Comparison of ENCODE assay signal across 18 cellular contexts in genomic region chr7:66415659-66416265, GRCh38.
"Had no signal": no experiment of that assay in that cellular context is flagged by ENCODE, and none has a peak within 500 bp of the region (broad histone marks: within the 10 kb centered on the region; RNA-seq: fewer than 3 reads in every experiment).

No MANE protein-coding gene starts in this region.

- H3K9ac ChIP-seq: neural progenitor cell had no signal

- H3K27ac ChIP-seq: colonic mucosa, epithelial cell of prostate, neural progenitor cell, pancreas, tibial artery, WERI-Rb-1 had no signal

- H3K4me3 ChIP-seq: colonic mucosa, neural progenitor cell, pancreas, tibial artery had no signal

- ATAC-seq: activated CD4-positive, alpha-beta T cell treated with anti-CD3 and anti-CD28 coated beads for 36 hours; activated naive CD8-positive, alpha-beta T cell treated with anti-CD3 and anti-CD28 coated beads, Interleukin-2, amount 50 U/mL, for 24 hours; pancreas; stimulated activated effector memory CD8-positive, alpha-beta T cell treated with anti-CD3 and anti-CD28 coated beads, Interleukin-12 subunit alpha, Interleukin-12 subunit beta, amount 100 ng/mL, for 72 hours had no signal

- H3K4me1 ChIP-seq: neural progenitor cell had no signal

- H3K36me3 ChIP-seq: colonic mucosa, neural progenitor cell, pancreas, WERI-Rb-1 had no signal

- H3K4me2 ChIP-seq: neural progenitor cell had no signal

- H2AFZ ChIP-seq: neural progenitor cell had no signal

- DNase-seq: activated CD4-positive, alpha-beta memory T cell treated with anti-CD3 and anti-CD28 coated beads, Interleukin-2, amount 10 ng/mL, durations not matched to agents 7 days and 5 days; activated CD4-positive, alpha-beta T cell treated with anti-CD3 and anti-CD28 coated beads for 36 hours; activated naive CD4-positive, alpha-beta T cell; activated naive CD8-positive, alpha-beta T cell treated with anti-CD3 and anti-CD28 coated beads, Interleukin-2, amount 50 U/mL, for 24 hours; activated T-cell treated with anti-CD3 and anti-CD28 coated beads, Interleukin-2, amount 50 U/mL, for 48 hours; caudate nucleus; colonic mucosa; effector memory CD4-positive, alpha-beta T cell; hippocampal formation; kidney glomerular epithelial cell; pancreas; small intestine; T-helper 1 cell; tibial artery; WERI-Rb-1 had no signal

- H3K27me3 ChIP-seq: colonic mucosa, pancreas, tibial artery had no signal

- H3K9me3 ChIP-seq: colonic mucosa, pancreas, tibial artery had no signal
